In genomic region chr9:37290881-37291485, GRCh38 we compare ENCODE assay signal across 1 cellular context.
TF ChIP-seq lines count a peak whose summit lies in the region.

No MANE protein-coding gene starts in this region.

TF ChIP-seq in K562, 482 proteins besides CTCF, POLR2A, EP300 and RAD21 (continued from another document and continues in another):
- TF ChIP-seq ZBTB33 (CRISPR knock-in tag; IDR thresholded peaks at IDR 0.05) (no peak), GTF2E2 (tag; IDR thresholded peaks at IDR 0.05) (no peak), ZNF583 (CRISPR knock-in tag; IDR thresholded peaks at IDR 0.05) (no peak), TSHZ1 (CRISPR knock-in tag; IDR thresholded peaks at IDR 0.05) (no peak), ARID1B (IDR thresholded peaks at IDR 0.05) (peak; percentile 65), RAD51 (IDR thresholded peaks at IDR 0.05; ENCODE audit: borderline replicate concordance, low read depth) (no peak), PTTG1 (tag; IDR thresholded peaks at IDR 0.05; ENCODE audit: low read depth) (no peak), JUND (IDR thresholded peaks at IDR 0.05; ENCODE audit: borderline replicate concordance, low read depth, low read length) (peak; percentile 95), JUND (tag; IDR thresholded peaks at IDR 0.05; ENCODE audit: borderline replicate concordance, low read depth, low read length) (peak; percentile 87), ZNF589 (CRISPR knock-in tag; IDR thresholded peaks at IDR 0.05; ENCODE audit: low read depth) (no peak), IRF9 (tag; IDR thresholded peaks at IDR 0.05) (peak; percentile 74), SMARCC2 (IDR thresholded peaks at IDR 0.05; ENCODE audit: low read depth) (0 out of 2 replicates have a peak, but pooled peaks have one; percentile 19), BACH1 (tag; IDR thresholded peaks at IDR 0.05) (peak; percentile 73), DPF2 (IDR thresholded peaks at IDR 0.05) (peak; percentile 63), KLF6 (CRISPR knock-in tag; IDR thresholded peaks at IDR 0.05; ENCODE audit: borderline replicate concordance) (no peak), ATF4 (CRISPR knock-in tag; IDR thresholded peaks at IDR 0.05) (peak; percentile 79), SRSF7 (optimal IDR thresholded peaks at IDR 0.05; ENCODE audit: low read depth, low read length) (no peak), KLF13 (tag; IDR thresholded peaks at IDR 0.05; ENCODE audit: borderline replicate concordance, low read depth) (no peak), MEIS2 (IDR thresholded peaks at IDR 0.05; ENCODE audit: partially characterized antibody) (peak; percentile 86), ZFP36 (IDR thresholded peaks at IDR 0.05; ENCODE audit: low read depth, low read length, partially characterized antibody) (no peak), CEBPG (CRISPR knock-in tag; IDR thresholded peaks at IDR 0.05) (peak; percentile 88), CEBPG (tag; conservative IDR thresholded peaks at IDR 0.05 in 1 of 2, IDR thresholded peaks at IDR 0.05 in 1 of 2) (peak; percentile 96 to 99), EP400 (IDR thresholded peaks at IDR 0.05) (peak; percentile 74), ELF1 (tag; IDR thresholded peaks at IDR 0.05) (no peak), ZNF766 (CRISPR knock-in tag; conservative IDR thresholded peaks at IDR 0.05) (0 out of 2 replicates have a peak, but pooled peaks have one; percentile 23), HDAC2 (IDR thresholded peaks at IDR 0.05) (peak; percentile 41; the same call in 1 of the 2 replicates), NR2C1 (IDR thresholded peaks at IDR 0.05) (no peak), NR2C1 (tag; IDR thresholded peaks at IDR 0.05) (0 out of 2 replicates have a peak, but pooled peaks have one; percentile 34), PBX2 (CRISPR knock-in tag; IDR thresholded peaks at IDR 0.05; ENCODE audit: low read depth) (no peak), PBX2 (tag; conservative IDR thresholded peaks at IDR 0.05; ENCODE audit: low read depth) (peak; percentile 66), FOXP1 (CRISPR knock-in tag; IDR thresholded peaks at IDR 0.05) (no peak), GABPB2 (CRISPR knock-in tag; conservative IDR thresholded peaks at IDR 0.05) (no peak), CTBP1 (IDR thresholded peaks at IDR 0.05; ENCODE audit: borderline replicate concordance) (peak; percentile 19; the same call in 1 of the 2 replicates), CEBPB (tag; IDR thresholded peaks at IDR 0.05) (peak; percentile 89), TEAD4 (IDR thresholded peaks at IDR 0.05; ENCODE audit: low read length) (peak; percentile 17; the same call in 1 of the 2 replicates), TEAD4 (CRISPR knock-in tag; IDR thresholded peaks at IDR 0.05; ENCODE audit: borderline replicate concordance) (no peak), SNAPC5 (CRISPR knock-in tag; IDR thresholded peaks at IDR 0.05) (no peak), TEAD2 (tag; IDR thresholded peaks at IDR 0.05) (no peak), CAMTA2 (CRISPR knock-in tag; conservative IDR thresholded peaks at IDR 0.05) (no peak), SMARCA4 (IDR thresholded peaks at IDR 0.05) (peak; percentile 84; the same call in 1 of the 2 replicates), POLR2G (IDR thresholded peaks at IDR 0.05; ENCODE audit: low read depth, low read length) (no peak), CBX3 (IDR thresholded peaks at IDR 0.05; ENCODE audit: borderline replicate concordance in 1 of 2, low read length in 2 of 2) (no peak), SMARCE1 (IDR thresholded peaks at IDR 0.05) (peak; percentile 68; the same call in 1 of the 2 replicates), HDGF (IDR thresholded peaks at IDR 0.05) (no peak), FOXM1 (IDR thresholded peaks at IDR 0.05; ENCODE audit: low read depth) (no peak; the same call in 1 of the 2 replicates), FOXM1 (CRISPR knock-in tag; IDR thresholded peaks at IDR 0.05; ENCODE audit: low read depth) (no peak), ZFP1 (CRISPR knock-in tag; IDR thresholded peaks at IDR 0.05) (no peak), SIN3B (IDR thresholded peaks at IDR 0.05; ENCODE audit: low read depth) (peak; percentile 41; the same call in 1 of the 2 replicates), HOXB6 (CRISPR knock-in tag; IDR thresholded peaks at IDR 0.05; ENCODE audit: borderline replicate concordance) (no peak), POLR2H (tag; IDR thresholded peaks at IDR 0.05; ENCODE audit: low read depth) (peak; percentile 81), ZNF175 (CRISPR knock-in tag; IDR thresholded peaks at IDR 0.05; ENCODE audit: low read depth) (peak; percentile 57; the same call in 1 of the 2 replicates), ZBTB11 (CRISPR knock-in tag; IDR thresholded peaks at IDR 0.05) (no peak), ZEB2 (IDR thresholded peaks at IDR 0.05) (0 out of 2 replicates have a peak, but pooled peaks have one; percentile 34), TAF9B (IDR thresholded peaks at IDR 0.05; ENCODE audit: partially characterized antibody) (peak; percentile 46), MTA1 (IDR thresholded peaks at IDR 0.05; ENCODE audit: borderline replicate concordance) (no peak), HINFP (tag; conservative IDR thresholded peaks at IDR 0.05; ENCODE audit: low read depth) (no peak), ATF3 (IDR thresholded peaks at IDR 0.05) (peak; percentile 100), ATF3 (CRISPR knock-in tag; conservative IDR thresholded peaks at IDR 0.05) (no peak; the same call in 1 of the 2 replicates), NFXL1 (CRISPR knock-in tag; IDR thresholded peaks at IDR 0.05) (no peak), TCFL5 (CRISPR knock-in tag; conservative IDR thresholded peaks at IDR 0.05) (no peak), MECOM (CRISPR knock-in tag; IDR thresholded peaks at IDR 0.05) (peak; percentile 72), ZNF324 (CRISPR knock-in tag; IDR thresholded peaks at IDR 0.05) (no peak), HCFC1 (IDR thresholded peaks at IDR 0.05; ENCODE audit: low read depth, low read length) (no peak), BRD4 (IDR thresholded peaks at IDR 0.05) (no peak)
